In genomic region chr17:18933102-18934058, GRCh38 we compare ENCODE assay signal across 15 cellular contexts. TPM values are rescaled to one million over a fixed set of nuclear protein-coding genes. Genes with fewer than 3 reads are reported as not detected.
DNase-seq lines count a peak whose midpoint lies in the region; ATAC-seq, FAIRE-seq and TF ChIP-seq lines count a peak whose summit lies in the region.
"Had no signal": no experiment of that assay in that cellular context is flagged by ENCODE, and none has a peak within 500 bp of the region (broad histone marks: within the 10 kb centered on the region; RNA-seq: fewer than 3 reads in every experiment).

No MANE protein-coding gene starts in this region.

- H3K27ac ChIP-seq in BLaER1 (peak overlapping the region; percentile 58; the same call in 1 of the 2 replicates), RWPE2 (ENCODE audit: poor library complexity, severe bottlenecking) (no peak overlapping the region), HepG2 (ENCODE audit: extremely low read length, insufficient read depth, low read length) (no peak overlapping the region)
- no peak overlapping the region for H3K27ac ChIP-seq in CD8-positive, alpha-beta T cell (ENCODE audit: low read depth, low read length)
- H3K27ac ChIP-seq: ascending aorta, esophagus squamous epithelium, spleen had no signal

- H4K20me1 ChIP-seq in BLaER1, result no peaks in the 10 kb centered on the region
- no peaks in the 10 kb centered on the region for H4K20me1 ChIP-seq in HepG2 (ENCODE audit: insufficient read depth, low read length)

- BruUV-seq in HepG2 (replicated peaks; lab: Mats Ljungman, UMichigan), result no TSS peak

- H3K9me3 ChIP-seq in BLaER1 (no peaks in the 10 kb centered on the region), RWPE2 (ENCODE audit: severe bottlenecking) (no peaks in the 10 kb centered on the region), HepG2 (ENCODE audit: low read length) (no peaks in the 10 kb centered on the region)
- no peaks in the 10 kb centered on the region for H3K9me3 ChIP-seq in CD8-positive, alpha-beta T cell (ENCODE audit: low read length)
- H3K9me3 ChIP-seq: ascending aorta, BE2C, esophagus squamous epithelium, spleen had no signal

- no peak for DNase-seq in CD8-positive, alpha-beta T cell
- DNase-seq in RWPE2 (ENCODE audit: low spot score) (no peak), HepG2 (ENCODE audit: low spot score) (no peak), hippocampal formation (lab: John Stamatoyannopoulos, UW) (no peak)
- no peak for DNase-seq in stimulated activated naive CD4-positive, alpha-beta T cell (lab: John Stamatoyannopoulos, UW)
- DNase-seq: activated CD4-positive, alpha-beta T cell treated with anti-CD3 and anti-CD28 coated beads, Interleukin-2, amount 50 U/mL, for 1 hour; BE2C; esophagus squamous epithelium; kidney glomerular epithelial cell; posterior cingulate gyrus; spleen had no signal

- no peak for ATAC-seq in CD8-positive, alpha-beta T cell
- ATAC-seq in RWPE2 (ENCODE audit: low read depth) (peak; percentile 33; the same call in 2 of the 3 replicates), HepG2 (peak; percentile 25; the same call in 1 of the 3 replicates), GM19467 (IDR thresholded peaks at IDR 0.05; ENCODE audit: unreplicated experiment) (no peak), GM21786 (IDR thresholded peaks at IDR 0.05; ENCODE audit: unreplicated experiment) (no peak)

- CTCF ChIA-PET in CD8-positive, alpha-beta T cell (lab: Charles Lee), result interaction anchor here (1.7 kb wide), 1 partner anchor 10 kb away, joined by 4 read pairs; no protein-coding TSS in a partner anchor
- CTCF ChIA-PET in HepG2 (lab: Yijun Ruan, JAX; ENCODE audit: low intra/inter-chr PET ratio, low total read pairs), result no interaction called here

- 75% methylated on average over 14 of the region's 14 CpGs for WGBS in HepG2 (ENCODE audit: low lambda C conversion rate)

- FAIRE-seq in HepG2 (lab: Jason Lieb, UNC), result no peak

- H3K4me1 Mint-ChIP-seq in CD8-positive, alpha-beta T cell (ENCODE audit: low read depth), result peaks cover 27% of the 10 kb centered on the region

- H3K4me3 ChIP-seq in BLaER1 (no peak overlapping the region), RWPE2 (ENCODE audit: severe bottlenecking) (no peak overlapping the region), HepG2 (replicated peaks in 1 of 3; ENCODE audit: insufficient read depth in 1 of 3, low read depth in 2 of 3, low read length in 3 of 3) (no peak overlapping the region)
- H3K4me3 ChIP-seq in CD8-positive, alpha-beta T cell (ENCODE audit: low read depth, low read length), result no peak overlapping the region
- H3K4me3 ChIP-seq: ascending aorta, esophagus squamous epithelium, spleen had no signal

- H3K36me3 ChIP-seq in BLaER1 (peaks cover 30% of the 10 kb centered on the region), RWPE2 (ENCODE audit: low read depth) (peaks cover 23% of the 10 kb centered on the region), HepG2 (replicated peaks in 1 of 2; ENCODE audit: control insufficient read depth in 1 of 2, insufficient read depth in 2 of 2, low read length in 2 of 2) (peaks cover 4 to 25% of the 10 kb centered on the region in 2 experiments; a peak in 3 of 5 replicates)
- H3K36me3 ChIP-seq in CD8-positive, alpha-beta T cell (ENCODE audit: insufficient read depth, low read length), result peaks cover 6% of the 10 kb centered on the region
- H3K36me3 ChIP-seq: BE2C had no signal

- POLR2A ChIA-PET in CD8-positive, alpha-beta T cell (lab: Charles Lee), result interaction anchor here (1.7 kb wide), 1 partner anchor 22 kb away, joined by 6 read pairs; no protein-coding TSS in a partner anchor
- POLR2A ChIA-PET in HepG2 (lab: Yijun Ruan, JAX), result no interaction called here

- TF ChIP-seq POLR2A in HepG2 (IDR thresholded peaks at IDR 0.05; ENCODE audit: insufficient read depth in 1 of 2, low read depth in 2 of 2, low read length in 2 of 2), result no peak

- no peak overlapping the region for H3K9ac ChIP-seq in BLaER1
- no peak overlapping the region for H3K9ac ChIP-seq in HepG2 (ENCODE audit: insufficient read depth, low read depth, low read length)

- no peak for TF ChIP-seq EP300 in HepG2 (IDR thresholded peaks at IDR 0.05; ENCODE audit: low read depth in 2 of 2, low read length in 2 of 2)
- no peak for TF ChIP-seq EP300 in HepG2 (CRISPR knock-in tag; IDR thresholded peaks at IDR 0.05; ENCODE audit: borderline replicate concordance)

- H3K4me2 ChIP-seq in BLaER1 (peak overlapping the region; percentile 71), HepG2 (ENCODE audit: low read depth, low read length) (no peak overlapping the region)

- H3K36me3 Mint-ChIP-seq in CD8-positive, alpha-beta T cell, result peaks cover 35% of the 10 kb centered on the region

- no peak for TF ChIP-seq RAD21 in HepG2 (CRISPR knock-in tag; IDR thresholded peaks at IDR 0.05)

- no peak for TF ChIP-seq CTCF in CD8-positive, alpha-beta T cell (IDR thresholded peaks at IDR 0.05)
- TF ChIP-seq CTCF in RWPE2 (IDR thresholded peaks at IDR 0.05; ENCODE audit: poor library complexity, severe bottlenecking), result no peak
- no peak for TF ChIP-seq CTCF in HepG2 (CRISPR knock-in tag; IDR thresholded peaks at IDR 0.05)

- H3K79me2 ChIP-seq in HepG2 (ENCODE audit: insufficient read depth, low read length), result no peaks in the 10 kb centered on the region

- H3K4me1 ChIP-seq in BLaER1, result peaks cover 19% of the 10 kb centered on the region
- H3K4me1 ChIP-seq in CD8-positive, alpha-beta T cell (ENCODE audit: insufficient read depth, low read length), result peaks cover 17% of the 10 kb centered on the region
- no peaks in the 10 kb centered on the region for H3K4me1 ChIP-seq in RWPE2 (ENCODE audit: insufficient read depth, poor library complexity, severe bottlenecking)
- H3K4me1 ChIP-seq in HepG2 (ENCODE audit: insufficient read depth, low read length), result peaks cover 5% of the 10 kb centered on the region
- H3K4me1 ChIP-seq: ascending aorta, BE2C, esophagus squamous epithelium had no signal

- H3K27me3 ChIP-seq in BLaER1, result no peaks in the 10 kb centered on the region
- no peaks in the 10 kb centered on the region for H3K27me3 ChIP-seq in CD8-positive, alpha-beta T cell (ENCODE audit: insufficient read depth, low read length)
- H3K27me3 ChIP-seq in RWPE2 (ENCODE audit: insufficient read depth, poor library complexity, severe bottlenecking), result no peaks in the 10 kb centered on the region
- peaks cover 0 to 4% of the 10 kb centered on the region in 2 experiments; a peak in 1 of 5 replicates for H3K27me3 ChIP-seq in HepG2 (ENCODE audit: control insufficient read depth in 1 of 2, insufficient read depth in 2 of 2, low read length in 2 of 2)
- H3K27me3 ChIP-seq: ascending aorta, BE2C, esophagus squamous epithelium, spleen had no signal

- H3K27me3 Mint-ChIP-seq in CD8-positive, alpha-beta T cell (ENCODE audit: low read depth), result no peaks in the 10 kb centered on the region

- no peak overlapping the region for H2AFZ ChIP-seq in HepG2 (ENCODE audit: low read length)

- H3K9me3 Mint-ChIP-seq in CD8-positive, alpha-beta T cell, result no peaks in the 10 kb centered on the region

- intact Hi-C loops in CD8-positive, alpha-beta T cell (cut with DNase I, micrococcal nuclease), result no loop called here
- intact Hi-C loops in HepG2 (cut with micrococcal nuclease; ENCODE audit: unreplicated experiment), result no loop called here

- in situ Hi-C loops in HepG2 (cut with HindIII; ENCODE audit: extremely low pct_ligation_motif_present, low pct_unique_long_range_greater_than_20kb), result no loop called here

- H3K4me3 Mint-ChIP-seq in CD8-positive, alpha-beta T cell, result no peak overlapping the region

- H3K27ac Mint-ChIP-seq in CD8-positive, alpha-beta T cell, result peak overlapping the region; percentile 20

TF ChIP-seq in HepG2, 621 proteins besides CTCF, POLR2A, EP300 and RAD21 (continues in another document):
- no peak for TF ChIP-seq RFX1 (IDR thresholded peaks at IDR 0.05)
- 0 out of 2 replicates have a peak, but pooled peaks have one; percentile 35 for TF ChIP-seq ZNF121 (CRISPR knock-in tag; IDR thresholded peaks at IDR 0.05)
- TF ChIP-seq ZSCAN20 (CRISPR knock-in tag; IDR thresholded peaks at IDR 0.05; ENCODE audit: borderline replicate concordance), result no peak
- TF ChIP-seq CREB1 (IDR thresholded peaks at IDR 0.05), result peak; percentile 85
- no peak for TF ChIP-seq CREB1 (CRISPR knock-in tag; IDR thresholded peaks at IDR 0.05)
- 0 out of 2 replicates have a peak, but pooled peaks have one; percentile 34 for TF ChIP-seq ATF7 (IDR thresholded peaks at IDR 0.05)
- TF ChIP-seq ATF7 (CRISPR knock-in tag; IDR thresholded peaks at IDR 0.05), result no peak
- TF ChIP-seq SP5 (CRISPR knock-in tag; IDR thresholded peaks at IDR 0.05; ENCODE audit: borderline replicate concordance, low read depth), result no peak
- no peak for TF ChIP-seq SMAD9 (CRISPR knock-in tag; IDR thresholded peaks at IDR 0.05)
- TF ChIP-seq EHMT2 (IDR thresholded peaks at IDR 0.05; ENCODE audit: borderline replicate concordance, low read depth, low read length), result no peak
- no peak for TF ChIP-seq DNMT3B (CRISPR knock-in tag; conservative IDR thresholded peaks at IDR 0.05)
- no peak for TF ChIP-seq ZNF354B (CRISPR knock-in tag; IDR thresholded peaks at IDR 0.05)
- TF ChIP-seq ZFY (CRISPR knock-in tag; IDR thresholded peaks at IDR 0.05), result no peak
- no peak for TF ChIP-seq ZNF264 (CRISPR knock-in tag; IDR thresholded peaks at IDR 0.05)
- no peak for TF ChIP-seq ARNT (IDR thresholded peaks at IDR 0.05)

RNA-seq across cellular contexts. Expression of gene SLC5A10, which starts 18.6 kb away (rescaled TPM):
- not detected for total RNA-seq in CD8-positive, alpha-beta T cell
- not detected in 2 replicates for total RNA-seq in HepG2 (2016; rRNA removed; fragmentation: Illumina TruSeq; extraction: Trizol)
- not detected in 2 replicates for total RNA-seq in HepG2 (2016; cell fraction: cytosol; rRNA removed; fragmentation: Illumina TruSeq; extraction: Trizol; ENCODE audit: low read depth)
- total RNA-seq in HepG2 (2016; cell fraction: insoluble cytoplasmic fraction; rRNA removed; fragmentation: Illumina TruSeq; extraction: Trizol), result 0.04 TPM in 1 of 2 replicates, not detected in the other
- not detected in 2 replicates for total RNA-seq in HepG2 (2016; cell fraction: membrane; rRNA removed; fragmentation: Illumina TruSeq; extraction: Trizol)
- not detected in 2 replicates for total RNA-seq in HepG2 (2016; cell fraction: nucleus; rRNA removed; fragmentation: Illumina TruSeq; extraction: Trizol)
- polyA plus RNA-seq in HepG2 (2011; rRNA removed), result 0.05 and 0.07 TPM in 2 replicates
- polyA plus RNA-seq in HepG2 (2011; cell fraction: cytosol; rRNA removed), result 0.03 TPM in 2 replicates
- polyA plus RNA-seq in HepG2 (2011; cell fraction: nucleus; rRNA removed), result 0.23 and 0.38 TPM in 2 replicates
- 0.08 and 0.11 TPM in 2 replicates for polyA plus RNA-seq in HepG2 (2012)
- not detected in 2 replicates for polyA plus RNA-seq in HepG2 (2016; cell fraction: cytosol; fragmentation: Illumina TruSeq; extraction: Trizol; ENCODE audit: low read depth)
- polyA plus RNA-seq in HepG2 (2016; cell fraction: insoluble cytoplasmic fraction; fragmentation: Illumina TruSeq; extraction: Trizol; ENCODE audit: low read depth), result not detected in 2 replicates
- not detected in 2 replicates for polyA plus RNA-seq in HepG2 (2016; cell fraction: membrane; fragmentation: Illumina TruSeq; extraction: Trizol; ENCODE audit: low read depth)
- not detected in 2 replicates for polyA plus RNA-seq in HepG2 (2016; cell fraction: nucleus; fragmentation: Illumina TruSeq; extraction: Trizol; ENCODE audit: insufficient read depth, low read depth)
- 0.09 and 0.24 TPM in 2 replicates for polyA minus RNA-seq in HepG2 (2011; rRNA and poly(A)+ RNA removed; ENCODE audit: low replicate concordance)
- not detected in 2 replicates for polyA minus RNA-seq in HepG2 (2011; cell fraction: cytosol; rRNA and poly(A)+ RNA removed)
- 0.25 and 0.39 TPM in 2 replicates for polyA minus RNA-seq in HepG2 (2011; cell fraction: nucleus; rRNA and poly(A)+ RNA removed)
- total RNA-seq: ascending aorta had no signal

Comparison
In these comparisons a context has a peak if more than half of its experiments do, and no peak if none do; other contexts are left out.
1. ATAC-seq: peak in RWPE2 (single experiment) and HepG2 (single experiment); none in CD8-positive, alpha-beta T cell (single experiment), GM19467 (single experiment) and GM21786 (single experiment).